In the genomic region with DNA sequence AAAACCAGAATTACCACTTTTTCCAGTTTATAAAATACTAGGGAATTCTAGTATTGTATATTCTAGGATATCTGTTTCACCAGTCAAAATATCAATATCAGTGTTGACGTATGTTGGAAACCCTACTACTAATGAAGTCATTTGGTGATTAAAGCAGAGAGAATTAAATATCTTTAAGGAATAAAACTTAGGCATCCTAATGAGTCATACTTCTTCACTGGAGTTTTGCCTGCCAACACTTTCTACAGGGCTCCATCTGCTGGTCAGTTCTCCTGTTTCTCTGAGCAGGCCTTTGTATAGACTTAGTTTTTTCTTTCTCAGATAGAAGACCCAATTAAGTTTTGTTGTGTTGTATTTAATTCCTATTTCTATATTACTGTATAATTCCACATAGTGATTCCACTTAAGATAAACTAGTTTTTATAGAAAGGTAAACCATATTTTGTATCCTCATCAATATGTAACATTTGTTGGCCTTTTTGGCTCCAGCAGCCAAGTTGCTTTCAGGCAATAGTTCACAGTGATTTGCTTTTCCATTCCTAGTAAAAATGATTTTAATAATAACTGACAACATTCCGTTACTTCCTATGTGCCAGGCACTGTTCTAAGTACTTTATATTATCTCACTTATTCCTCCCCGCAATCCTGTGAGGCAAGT, we compare ENCODE assay signal across 8 cellular contexts. TPM values are rescaled to one million over a fixed set of nuclear protein-coding genes. Genes with fewer than 3 reads are reported as not detected.
DNase-seq lines count a peak whose midpoint lies in the region; ATAC-seq and TF ChIP-seq lines count a peak whose summit lies in the region.

No MANE protein-coding gene starts in this region.

- TF ChIP-seq POLR2A in esophagus muscularis mucosa (IDR thresholded peaks at IDR 0.05; ENCODE audit: low read depth), result no peak

- peaks cover 35% of the 10 kb centered on the region for H3K4me1 Mint-ChIP-seq in activated CD4-positive, alpha-beta memory T cell treated with anti-CD3 and anti-CD28 coated beads, Interleukin-2, amount 10 ng/mL, durations not matched to agents 7 days and 5 days
- peaks cover 33% of the 10 kb centered on the region for H3K4me1 Mint-ChIP-seq in neural crest cell

- H3K4me1 ChIP-seq in esophagus muscularis mucosa, result peaks cover 6 to 30% (median 23%) of the 10 kb centered on the region in 4 donors

- no peak overlapping the region for H3K4me3 Mint-ChIP-seq in activated CD4-positive, alpha-beta memory T cell treated with anti-CD3 and anti-CD28 coated beads, Interleukin-2, amount 10 ng/mL, durations not matched to agents 7 days and 5 days
- peak overlapping the region; percentile 75 for H3K4me3 Mint-ChIP-seq in neural crest cell

- no peaks in the 10 kb centered on the region for H3K27me3 Mint-ChIP-seq in activated CD4-positive, alpha-beta memory T cell treated with anti-CD3 and anti-CD28 coated beads, Interleukin-2, amount 10 ng/mL, durations not matched to agents 7 days and 5 days
- H3K27me3 Mint-ChIP-seq in neural crest cell (ENCODE audit: low read depth), result no peaks in the 10 kb centered on the region

- DNase-seq in AG10803 (ENCODE audit: low read depth) (peak; percentile 85), NCI-H345 treated with DMSO at 0.1 percent for 48 hours (lab: John Stamatoyannopoulos, UW; ENCODE audit: unreplicated experiment) (peak; percentile 3), esophagus muscularis mucosa (ENCODE audit: extremely low spot score) (no peak), neural crest cell (ENCODE audit: low read depth, low spot score) (peak; percentile 46), NCI-H774 (lab: John Stamatoyannopoulos, UW) (no peak)
- peak; percentile 50 for DNase-seq in activated CD4-positive, alpha-beta memory T cell treated with anti-CD3 and anti-CD28 coated beads, Interleukin-2, amount 10 ng/mL, durations not matched to agents 7 days and 5 days

- H3K4me3 ChIP-seq in AG10803 (ENCODE audit: low read length) (no peak overlapping the region), esophagus muscularis mucosa (no peak overlapping the region)

- H3K9me3 Mint-ChIP-seq in activated CD4-positive, alpha-beta memory T cell treated with anti-CD3 and anti-CD28 coated beads, Interleukin-2, amount 10 ng/mL, durations not matched to agents 7 days and 5 days, result no peaks in the 10 kb centered on the region
- no peaks in the 10 kb centered on the region for H3K9me3 Mint-ChIP-seq in neural crest cell

- POLR2A ChIA-PET in activated CD4-positive, alpha-beta memory T cell treated with anti-CD3 and anti-CD28 coated beads, Interleukin-2, amount 10 ng/mL, durations not matched to agents 7 days and 5 days (lab: Charles Lee), result interaction anchor here (5.7 kb wide), 1 partner anchor 51 kb away, joined by 45 read pairs; a partner anchor contains a TSS

- no peaks in the 10 kb centered on the region for H3K27me3 ChIP-seq in esophagus muscularis mucosa

- CTCF ChIA-PET in activated CD4-positive, alpha-beta memory T cell treated with anti-CD3 and anti-CD28 coated beads, Interleukin-2, amount 10 ng/mL, durations not matched to agents 7 days and 5 days (lab: Charles Lee), result interaction anchor here (0.7 to 3.4 kb wide), 18 partner anchors 9 to 161 kb away, joined by 3 to 74 read pairs (median 4); no protein-coding TSS in a partner anchor

- no peak overlapping the region for H3K27ac ChIP-seq in esophagus muscularis mucosa (replicated peaks in 1 of 4)

- no peaks in the 10 kb centered on the region for H3K9me3 ChIP-seq in esophagus muscularis mucosa

- no peaks in the 10 kb centered on the region for H3K36me3 Mint-ChIP-seq in activated CD4-positive, alpha-beta memory T cell treated with anti-CD3 and anti-CD28 coated beads, Interleukin-2, amount 10 ng/mL, durations not matched to agents 7 days and 5 days (ENCODE audit: low read depth)
- no peaks in the 10 kb centered on the region for H3K36me3 Mint-ChIP-seq in neural crest cell (ENCODE audit: low read depth)

- TF ChIP-seq EP300 in esophagus muscularis mucosa (IDR thresholded peaks at IDR 0.05), result no peak

- no peak overlapping the region for H3K27ac Mint-ChIP-seq in activated CD4-positive, alpha-beta memory T cell treated with anti-CD3 and anti-CD28 coated beads, Interleukin-2, amount 10 ng/mL, durations not matched to agents 7 days and 5 days
- H3K27ac Mint-ChIP-seq in neural crest cell (ENCODE audit: unreplicated experiment), result no peak overlapping the region

- no peak for ATAC-seq in GM19351 (IDR thresholded peaks at IDR 0.05; ENCODE audit: unreplicated experiment)

- no peaks in the 10 kb centered on the region for H3K36me3 ChIP-seq in esophagus muscularis mucosa

- intact Hi-C loops in esophagus muscularis mucosa (cut with DNase I), result loop anchor here (1.0 to 2.0 kb wide), 2 partner anchors 90 to 136 kb away; a partner anchor contains a TSS

- TF ChIP-seq CTCF in AG10803 (conservative IDR thresholded peaks at IDR 0.05; ENCODE audit: low read length) (peak; percentile 90), GM12872 (IDR thresholded peaks at IDR 0.05; ENCODE audit: insufficient read depth, low read depth, low read length) (peak; percentile 70), esophagus muscularis mucosa (IDR thresholded peaks at IDR 0.05) (peak; percentile 74 to 80 (median 75)), neural crest cell (conservative IDR thresholded peaks at IDR 0.05) (peak; percentile 87)

- WGBS in esophagus muscularis mucosa, result 46% methylated on average over 3 of the region's 3 CpGs

RNA-seq across cellular contexts. Expression of a gene that starts 3.5 kb away (rescaled TPM):
- 10 to 100 TPM; 10.9 to 17.2 TPM for total RNA-seq in activated CD4-positive, alpha-beta memory T cell treated with anti-CD3 and anti-CD28 coated beads, Interleukin-2, amount 10 ng/mL, durations not matched to agents 7 days and 5 days
- 10 to 100 TPM; 11.7 to 28.7 (median 14.4) TPM for total RNA-seq in esophagus muscularis mucosa
- total RNA-seq in neural crest cell, result 24.3 and 28.3 TPM in 2 replicates

RNA-seq across cellular contexts. Expression of a gene that starts 50.6 kb away (rescaled TPM):
- 10 to 100 TPM; 29.9 to 33.4 TPM for total RNA-seq in activated CD4-positive, alpha-beta memory T cell treated with anti-CD3 and anti-CD28 coated beads, Interleukin-2, amount 10 ng/mL, durations not matched to agents 7 days and 5 days
- total RNA-seq in esophagus muscularis mucosa (10 to 100 TPM in 2 of 4 donors, 1 to 10 TPM in 2; 5.4 to 17.4 (median 12.4) TPM), neural crest cell (8.8 and 9.7 TPM in 2 replicates)

Comparison
In these comparisons a context has a peak if more than half of its experiments do, and no peak if none do; other contexts are left out.
1. DNase-seq: peak in AG10803 (single experiment), NCI-H345 treated with DMSO at 0.1 percent for 48 hours (single experiment), activated CD4-positive, alpha-beta memory T cell treated with anti-CD3 and anti-CD28 coated beads, Interleukin-2, amount 10 ng/mL, durations not matched to agents 7 days and 5 days (single experiment) and neural crest cell (single experiment); none in esophagus muscularis mucosa (single experiment) and NCI-H774 (single experiment).
2. Peak in every context shown above with its lines, with median percentiles within 50 percentile points of each other: CTCF ChIP-seq.